12 cellular contexts compared by ENCODE assay signal in the genomic region with DNA sequence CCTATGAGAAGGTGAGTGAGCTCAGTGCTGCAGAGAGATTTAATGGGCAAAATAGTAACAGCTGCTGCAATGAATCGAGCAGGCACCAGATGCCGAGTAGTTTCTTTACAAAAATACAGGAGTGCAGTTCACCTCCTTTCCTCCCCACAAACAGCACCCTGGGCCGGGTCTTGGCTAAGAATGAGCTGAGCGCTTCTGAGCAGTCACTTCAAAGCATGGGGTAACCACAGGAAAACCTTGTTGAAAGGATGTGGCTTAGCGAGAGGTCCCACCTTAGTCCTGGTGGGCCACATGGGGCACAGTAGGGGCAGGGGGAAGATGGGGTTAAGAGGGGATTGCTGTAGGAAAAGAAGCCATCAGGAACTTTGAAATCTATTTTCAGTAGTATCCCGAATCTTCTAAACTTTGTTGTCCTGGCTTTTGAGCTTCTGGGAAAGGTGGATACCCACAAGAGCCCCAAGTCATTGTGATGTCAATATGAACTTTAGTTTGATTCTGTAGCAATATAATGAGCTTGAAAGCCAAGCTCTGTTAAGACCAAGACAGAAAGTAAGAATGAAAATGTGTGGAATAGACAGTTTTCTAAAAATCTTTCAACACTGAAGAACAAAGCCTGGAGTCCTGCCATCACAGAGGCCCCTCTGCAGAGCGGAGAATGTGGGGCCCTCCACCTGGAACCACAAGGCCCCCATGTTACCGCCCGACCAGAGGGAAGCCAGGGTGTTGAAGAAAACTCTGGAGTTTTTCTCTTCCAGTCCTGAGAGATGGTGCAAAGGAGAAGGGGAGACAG.
DNase-seq lines count a peak whose midpoint lies in the region; ATAC-seq and TF ChIP-seq lines count a peak whose summit lies in the region.
"Had no signal": no experiment of that assay in that cellular context is flagged by ENCODE, and none has a peak within 500 bp of the region (broad histone marks: within the 10 kb centered on the region; RNA-seq: fewer than 3 reads in every experiment).

No MANE protein-coding gene starts in this region.

- H3K36me3 ChIP-seq in mucosa of descending colon (ENCODE audit: low read depth) = no peaks in the 10 kb centered on the region

- peak; percentile 67 for ATAC-seq in mucosa of descending colon
- ATAC-seq: A549 had no signal

- H3K4me1 Mint-ChIP-seq in stimulated activated naive CD8-positive, alpha-beta T cell treated with anti-CD3 and anti-CD28 coated beads, Interleukin-15, Interleukin-2, amounts not matched to agents 100 ng/mL and 50 ng/mL, for 24 hours (ENCODE audit: low read depth) = peaks cover 33% of the 10 kb centered on the region

- CTCF ChIA-PET in RWPE1 (lab: Yijun Ruan, JAX) = interaction anchor here (0.6 kb wide), 1 partner anchor 21 kb away, joined by 3 read pairs; no protein-coding TSS in a partner anchor

- POLR2A ChIA-PET in RWPE1 (lab: Yijun Ruan, JAX; ENCODE audit: low non-redundant PET) = no interaction called here

- no peaks in the 10 kb centered on the region for H3K9me3 Mint-ChIP-seq in stimulated activated naive CD8-positive, alpha-beta T cell treated with anti-CD3 and anti-CD28 coated beads, Interleukin-15, Interleukin-2, amounts not matched to agents 100 ng/mL and 50 ng/mL, for 24 hours

- H3K27me3 Mint-ChIP-seq in stimulated activated naive CD8-positive, alpha-beta T cell treated with anti-CD3 and anti-CD28 coated beads, Interleukin-15, Interleukin-2, amounts not matched to agents 100 ng/mL and 50 ng/mL, for 24 hours = peaks cover 16% of the 10 kb centered on the region

- DNase-seq in activated gamma-delta T cell treated with Interleukin-2 at 50 U/mL for 16 hours = peak; percentile 74
- DNase-seq in activated gamma-delta T cell (lab: John Stamatoyannopoulos, UW) = no peak
- peak; percentile 52 for DNase-seq in activated T-cell treated with anti-CD3 and anti-CD28 coated beads, Interleukin-2, amount 50 U/mL, for 1 hour
- peak in 1 of 3 donors; percentile 28 for DNase-seq in mucosa of descending colon
- no peak for DNase-seq in SKM-1 treated with dmso at 0.1 percent for 144 hours (lab: John Stamatoyannopoulos, UW; ENCODE audit: unreplicated experiment)
- DNase-seq in hypothalamus (lab: John Stamatoyannopoulos, UW) = no peak
- no peak for DNase-seq in RWPE1 (ENCODE audit: low spot score)
- DNase-seq: kidney glomerular epithelial cell, NCI-H2227 treated with DMSO at 0.1 percent for 48 hours had no signal

- peak overlapping the region; percentile 35 for H3K4me3 Mint-ChIP-seq in stimulated activated naive CD8-positive, alpha-beta T cell treated with anti-CD3 and anti-CD28 coated beads, Interleukin-15, Interleukin-2, amounts not matched to agents 100 ng/mL and 50 ng/mL, for 24 hours
- H3K4me3 Mint-ChIP-seq: brain had no signal

- no peaks in the 10 kb centered on the region for H3K4me1 ChIP-seq in mucosa of descending colon (ENCODE audit: low read depth)
- H3K4me1 ChIP-seq: A549 had no signal

- intact Hi-C loops in mucosa of descending colon (cut with DNase I, micrococcal nuclease) = no loop called here

- no peaks in the 10 kb centered on the region for H3K9me3 ChIP-seq in mucosa of descending colon
- H3K9me3 ChIP-seq: A549 had no signal

- H3K4me3 ChIP-seq in mucosa of descending colon = no peak overlapping the region
- H3K4me3 ChIP-seq: A549 had no signal

- no peak for TF ChIP-seq CTCF in mucosa of descending colon (IDR thresholded peaks at IDR 0.05)
- TF ChIP-seq CTCF in RWPE1 (conservative IDR thresholded peaks at IDR 0.05; ENCODE audit: low read depth) = no peak

- H3K36me3 Mint-ChIP-seq in stimulated activated naive CD8-positive, alpha-beta T cell treated with anti-CD3 and anti-CD28 coated beads, Interleukin-15, Interleukin-2, amounts not matched to agents 100 ng/mL and 50 ng/mL, for 24 hours (ENCODE audit: low read depth) = no peaks in the 10 kb centered on the region
- H3K36me3 Mint-ChIP-seq: brain had no signal

- peak overlapping the region; percentile 74 for H3K27ac Mint-ChIP-seq in stimulated activated naive CD8-positive, alpha-beta T cell treated with anti-CD3 and anti-CD28 coated beads, Interleukin-15, Interleukin-2, amounts not matched to agents 100 ng/mL and 50 ng/mL, for 24 hours
- H3K27ac Mint-ChIP-seq: brain had no signal

- no peak overlapping the region for H3K27ac ChIP-seq in RWPE1
- H3K27ac ChIP-seq: A549 had no signal

Comparison
In these comparisons a context has a peak if more than half of its experiments do, and no peak if none do; other contexts are left out.
1. DNase-seq: peak in activated gamma-delta T cell treated with Interleukin-2 at 50 U/mL for 16 hours (single experiment) and activated T-cell treated with anti-CD3 and anti-CD28 coated beads, Interleukin-2, amount 50 U/mL, for 1 hour (single experiment); none in activated gamma-delta T cell (single experiment), SKM-1 treated with dmso at 0.1 percent for 144 hours (single experiment), hypothalamus (0 of 51) and RWPE1 (single experiment).